In genomic region chr16:5349101-5349500, GRCh38 we compare ENCODE assay signal across 1 cellular context.
TF ChIP-seq lines count a peak whose summit lies in the region.

No MANE protein-coding gene starts in this region.

TF ChIP-seq in HepG2, 621 proteins besides CTCF, POLR2A, EP300 and RAD21 (continued from another document and continues in another):
- TF ChIP-seq ZNF276 (CRISPR knock-in tag; IDR thresholded peaks at IDR 0.05; ENCODE audit: low read depth) (no peak), ISX (CRISPR knock-in tag; conservative IDR thresholded peaks at IDR 0.05) (no peak), ZNF362 (CRISPR knock-in tag; IDR thresholded peaks at IDR 0.05; ENCODE audit: borderline replicate concordance) (no peak), ZNF615 (CRISPR knock-in tag; IDR thresholded peaks at IDR 0.05; ENCODE audit: borderline replicate concordance) (no peak), SOX6 (IDR thresholded peaks at IDR 0.05) (no peak), SOX6 (CRISPR knock-in tag; IDR thresholded peaks at IDR 0.05) (peak; percentile 11; the same call in 1 of the 2 replicates), HIVEP1 (CRISPR knock-in tag; IDR thresholded peaks at IDR 0.05) (no peak), GZF1 (CRISPR knock-in tag; IDR thresholded peaks at IDR 0.05) (no peak), ZNF550 (CRISPR knock-in tag; IDR thresholded peaks at IDR 0.05; ENCODE audit: borderline replicate concordance) (no peak), ZFX (CRISPR knock-in tag; IDR thresholded peaks at IDR 0.05; ENCODE audit: low read depth) (no peak), TARDBP (CRISPR knock-in tag; IDR thresholded peaks at IDR 0.05) (0 out of 2 replicates have a peak, but pooled peaks have one; percentile 20), PHF5A (CRISPR knock-in tag; IDR thresholded peaks at IDR 0.05; ENCODE audit: low read depth, unreplicated experiment) (no peak), FLYWCH1 (CRISPR knock-in tag; IDR thresholded peaks at IDR 0.05) (no peak), ZNF546 (CRISPR knock-in tag; conservative IDR thresholded peaks at IDR 0.05) (no peak), ZHX1 (CRISPR knock-in tag; IDR thresholded peaks at IDR 0.05; ENCODE audit: low read depth) (no peak), TRIM24 (CRISPR knock-in tag; IDR thresholded peaks at IDR 0.05) (peak; percentile 64; the same call in 1 of the 2 replicates), PCBP2 (optimal IDR thresholded peaks at IDR 0.05; ENCODE audit: low read depth, low read length, poor library complexity, severe bottlenecking) (no peak), ZNF44 (CRISPR knock-in tag; IDR thresholded peaks at IDR 0.05) (no peak), TERF1 (CRISPR knock-in tag; IDR thresholded peaks at IDR 0.05) (no peak), HNF1A (IDR thresholded peaks at IDR 0.05; ENCODE audit: low read depth) (no peak), HNF1A (CRISPR knock-in tag; IDR thresholded peaks at IDR 0.05; ENCODE audit: borderline replicate concordance) (no peak), HNF4G (IDR thresholded peaks at IDR 0.05; ENCODE audit: borderline replicate concordance, low read depth, low read length) (peak; percentile 68), HNF4G (CRISPR knock-in tag; IDR thresholded peaks at IDR 0.05; ENCODE audit: borderline replicate concordance, low read depth) (no peak), NFYC (CRISPR knock-in tag; IDR thresholded peaks at IDR 0.05) (no peak), SMYD3 (CRISPR knock-in tag; IDR thresholded peaks at IDR 0.05) (no peak), MTA3 (CRISPR knock-in tag; IDR thresholded peaks at IDR 0.05) (no peak), E2F1 (CRISPR knock-in tag; IDR thresholded peaks at IDR 0.05) (no peak), TEF (CRISPR knock-in tag; IDR thresholded peaks at IDR 0.05) (no peak), NR1H2 (CRISPR knock-in tag; IDR thresholded peaks at IDR 0.05; ENCODE audit: borderline replicate concordance, low read depth) (no peak), IRF2 (CRISPR knock-in tag; IDR thresholded peaks at IDR 0.05) (no peak), ZNF619 (CRISPR knock-in tag; IDR thresholded peaks at IDR 0.05) (no peak), FOXO1 (CRISPR knock-in tag; IDR thresholded peaks at IDR 0.05) (no peak), TCF12 (IDR thresholded peaks at IDR 0.05) (no peak), TCF12 (CRISPR knock-in tag; IDR thresholded peaks at IDR 0.05) (no peak), ATM (IDR thresholded peaks at IDR 0.05; ENCODE audit: borderline replicate concordance) (no peak), LRRFIP1 (CRISPR knock-in tag; conservative IDR thresholded peaks at IDR 0.05) (no peak), ZBTB3 (CRISPR knock-in tag; IDR thresholded peaks at IDR 0.05; ENCODE audit: borderline replicate concordance, low read depth) (no peak), MNT (IDR thresholded peaks at IDR 0.05) (no peak), ONECUT2 (CRISPR knock-in tag; IDR thresholded peaks at IDR 0.05) (peak; percentile 69), HNF4A (CRISPR knock-in tag; IDR thresholded peaks at IDR 0.05) (peak; percentile 84), ZNF710 (CRISPR knock-in tag; IDR thresholded peaks at IDR 0.05; ENCODE audit: borderline replicate concordance) (no peak), ZNF850 (CRISPR knock-in tag; conservative IDR thresholded peaks at IDR 0.05) (no peak), PLSCR1 (CRISPR knock-in tag; IDR thresholded peaks at IDR 0.05; ENCODE audit: borderline replicate concordance) (no peak)
